ENCODE assay signal across 8 cellular contexts in genomic region chr22:37808294-37808657, GRCh38. TPM values are rescaled to one million over a fixed set of nuclear protein-coding genes. Genes with fewer than 3 reads are reported as not detected.
DNase-seq lines count a peak whose midpoint lies in the region; ATAC-seq and TF ChIP-seq lines count a peak whose summit lies in the region.

No MANE protein-coding gene starts in this region.

- TF ChIP-seq CTCF in AG10803 (conservative IDR thresholded peaks at IDR 0.05; ENCODE audit: low read length) = no peak
- no peak for TF ChIP-seq CTCF in omental fat pad (IDR thresholded peaks at IDR 0.05)

- H3K4me3 Mint-ChIP-seq in IgD-negative memory B cell = peak overlapping the region; percentile 54 to 90 (median 76)
- H3K4me3 Mint-ChIP-seq in central memory CD8-positive, alpha-beta T cell = peak overlapping the region; percentile 61

- H3K27ac Mint-ChIP-seq in IgD-negative memory B cell = peak overlapping the region; percentile 36 to 71 (median 63)
- no peak overlapping the region for H3K27ac Mint-ChIP-seq in central memory CD8-positive, alpha-beta T cell (ENCODE audit: low read depth)

- no peaks in the 10 kb centered on the region for H3K9me3 ChIP-seq in muscle layer of colon (ENCODE audit: low read length)

- H3K9ac ChIP-seq in muscle layer of colon (ENCODE audit: low read length) = peak overlapping the region; percentile 65

- H3K27me3 ChIP-seq in muscle layer of colon (ENCODE audit: control insufficient read depth in 1 of 2, insufficient read depth in 2 of 2, low read length in 2 of 2) = no peaks in the 10 kb centered on the region

- peaks cover 57% of the 10 kb centered on the region for H3K27me3 Mint-ChIP-seq in IgD-negative memory B cell
- peaks cover 54% of the 10 kb centered on the region for H3K27me3 Mint-ChIP-seq in central memory CD8-positive, alpha-beta T cell

- H3K9me3 Mint-ChIP-seq in IgD-negative memory B cell = peaks cover 0 to 2% (median 0%) of the 10 kb centered on the region in 3 donors
- H3K9me3 Mint-ChIP-seq in central memory CD8-positive, alpha-beta T cell = no peaks in the 10 kb centered on the region

- H3K4me1 Mint-ChIP-seq in IgD-negative memory B cell = peaks cover 8 to 17% (median 17%) of the 10 kb centered on the region in 3 donors
- peaks cover 31% of the 10 kb centered on the region for H3K4me1 Mint-ChIP-seq in central memory CD8-positive, alpha-beta T cell

- H3K4me3 ChIP-seq in AG10803 (ENCODE audit: low read length) = peak overlapping the region; percentile 75
- H3K4me3 ChIP-seq in muscle layer of colon (ENCODE audit: low read depth in 1 of 2, low read length in 2 of 2) = peak overlapping the region; percentile 33 to 76

- H3K36me3 Mint-ChIP-seq in IgD-negative memory B cell = no peaks in the 10 kb centered on the region
- peaks cover 5% of the 10 kb centered on the region for H3K36me3 Mint-ChIP-seq in central memory CD8-positive, alpha-beta T cell (ENCODE audit: insufficient read depth)

- no peaks in the 10 kb centered on the region for H3K36me3 ChIP-seq in muscle layer of colon (ENCODE audit: insufficient read depth, low read length)

- peak overlapping the region; percentile 79 for H3K27ac ChIP-seq in muscle layer of colon (ENCODE audit: low read depth, low read length)

- DNase-seq in AG10803 (ENCODE audit: low read depth) (no peak), omental fat pad (ENCODE audit: low spot score) (no peak), GF-D8 (lab: John Stamatoyannopoulos, UW) (no peak)
- DNase-seq in central memory CD8-positive, alpha-beta T cell (ENCODE audit: low spot score in 2 of 2) = no peak

- no peak for ATAC-seq in central memory CD8-positive, alpha-beta T cell (replicated peaks; ENCODE audit: extremely low read depth, poor library complexity, severe bottlenecking)
- no peak for ATAC-seq in HG02588 (IDR thresholded peaks at IDR 0.05; ENCODE audit: unreplicated experiment)
- no peak for ATAC-seq in omental fat pad (ENCODE audit: low FRiP score)
- no peak for ATAC-seq in HG03135 (IDR thresholded peaks at IDR 0.05; ENCODE audit: unreplicated experiment)

- H3K4me1 ChIP-seq in muscle layer of colon (ENCODE audit: insufficient read depth, low read length) = peaks cover 32% of the 10 kb centered on the region

RNA-seq across cellular contexts. Expression of gene GCAT, which starts 0.5 kb away (rescaled TPM):
- polyA plus RNA-seq in IgD-negative memory B cell = 0.51 TPM
- 10 to 100 TPM in 1 of 4 donors, 1 to 10 TPM in 3; 6.5 to 12.0 (median 8.9) TPM for total RNA-seq in omental fat pad

RNA-seq across cellular contexts. Expression of gene GALR3, which starts 14.9 kb away (rescaled TPM):
- not detected for polyA plus RNA-seq in IgD-negative memory B cell
- total RNA-seq in omental fat pad = not detected

RNA-seq across cellular contexts. Expression of gene ANKRD54, which starts 35.9 kb away (rescaled TPM):
- 11.3 TPM for polyA plus RNA-seq in IgD-negative memory B cell
- 10 to 100 TPM; 21.7 to 43.6 (median 28.6) TPM for total RNA-seq in omental fat pad

RNA-seq across cellular contexts. Expression of gene EIF3L, which starts 40.9 kb away (rescaled TPM):
- polyA plus RNA-seq in IgD-negative memory B cell = 344 TPM
- total RNA-seq in omental fat pad = 100 to 1,000 TPM; 303 to 410 (median 328) TPM
